Comparison of ENCODE assay signal across 20 cellular contexts in the genomic region with DNA sequence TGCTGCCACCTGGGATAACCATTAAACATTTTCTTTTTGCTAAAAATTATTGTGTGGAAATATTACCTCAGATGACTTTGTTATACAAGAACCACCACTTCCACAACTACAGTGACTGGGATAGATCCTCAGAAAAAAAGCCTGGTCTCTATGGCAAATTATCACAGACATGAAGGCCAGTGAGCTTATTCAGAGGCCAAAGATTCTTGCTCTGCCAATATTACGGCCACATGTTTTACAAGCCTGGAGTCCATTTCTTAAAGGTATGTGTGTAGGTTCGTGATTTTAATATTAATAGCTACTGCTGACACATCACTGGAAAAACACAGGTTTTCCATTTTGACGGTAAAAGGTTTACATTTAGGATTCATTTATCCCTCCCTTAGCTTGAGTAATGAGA.
DNase-seq lines count a peak whose midpoint lies in the region; ATAC-seq and TF ChIP-seq lines count a peak whose summit lies in the region.
"Had no signal": no experiment of that assay in that cellular context is flagged by ENCODE, and none has a peak within 500 bp of the region (broad histone marks: within the 10 kb centered on the region; RNA-seq: fewer than 3 reads in every experiment).

No MANE protein-coding gene starts in this region.

- POLR2A ChIA-PET in activated B cell treated with CpG ODN at 0.5 μM for 24 hours (lab: Charles Lee): interaction anchor here (0.6 to 2.8 kb wide), 12 partner anchors 12 to 184 kb away, joined by 3 to 16 read pairs (median 4); partner anchors contain the start of gene MYO1E

- intact Hi-C loops in activated B cell treated with CpG ODN at 0.5 μM for 24 hours (cut with micrococcal nuclease): loop anchor here (1.0 to 2.0 kb wide), 3 partner anchors 70 to 366 kb away; partner anchors contain the start of gene SLTM

- no peak for DNase-seq in activated T-cell treated with anti-CD3 and anti-CD28 coated beads, Interleukin-2, amount 50 U/mL, for 24 hours
- no peak for DNase-seq in activated T-cell treated with anti-CD3 and anti-CD28 coated beads, Interleukin-2, amount 50 U/mL, for 72 hours
- DNase-seq in activated B cell treated with CpG ODN at 0.5 μM for 24 hours (no peak), immature natural killer cell (no peak), epidermal melanocyte (ENCODE audit: insufficient read length, low spot score) (no peak), endodermal cell (no peak)
- no peak for DNase-seq in activated naive CD4-positive, alpha-beta T cell treated with anti-CD3 and anti-CD28 coated beads, Interleukin-2, amount 10 ng/mL, durations not matched to agents 7 days and 5 days
- DNase-seq: activated CD4-positive, alpha-beta T cell treated with anti-CD3 and anti-CD28 coated beads, Interleukin-2, amount 50 U/mL, for 1 hour; C1 segment of cervical spinal cord; HCEC 1CT; heart left ventricle; left ventricle myocardium inferior; NCI-H1092; NCI-H2029 treated with DMSO at 0.1 percent for 48 hours; NCI-H446 treated with DMSO at 0.1 percent for 48 hours; retina; SHP77; uterus had no signal

- WGBS in endodermal cell (ENCODE audit: insufficient coverage in 1 of 2, insufficient read length in 1 of 2), 2 experiments: 92 to 100% methylated on average over 1 to 3 of the region's 3 CpGs

- H3K9me3 Mint-ChIP-seq in activated T-cell treated with anti-CD3 and anti-CD28 coated beads, Interleukin-2, amount 50 U/mL, for 24 hours: no peaks in the 10 kb centered on the region
- H3K9me3 Mint-ChIP-seq in activated T-cell treated with anti-CD3 and anti-CD28 coated beads, Interleukin-2, amount 50 U/mL, for 72 hours: no peaks in the 10 kb centered on the region
- H3K9me3 Mint-ChIP-seq in activated B cell treated with CpG ODN at 0.5 μM for 24 hours (no peaks in the 10 kb centered on the region), immature natural killer cell (peaks cover 0 to 2% (median 0%) of the 10 kb centered on the region in 6 donors), endodermal cell (no peaks in the 10 kb centered on the region)
- H3K9me3 Mint-ChIP-seq in stimulated activated memory B cell treated with anti-CD40 and anti-IgM and Interleukin-4, amounts not matched to agents 10 μg/mL and 1 μg/mL and 100 μg/mL, for 72 hours: no peaks in the 10 kb centered on the region
- no peaks in the 10 kb centered on the region for H3K9me3 Mint-ChIP-seq in activated naive CD4-positive, alpha-beta T cell treated with anti-CD3 and anti-CD28 coated beads, Interleukin-2, amount 10 ng/mL, durations not matched to agents 7 days and 5 days
- H3K9me3 Mint-ChIP-seq: T-cell had no signal

- peaks cover 50% of the 10 kb centered on the region for H3K4me1 Mint-ChIP-seq in activated T-cell treated with anti-CD3 and anti-CD28 coated beads, Interleukin-2, amount 50 U/mL, for 24 hours (ENCODE audit: low read depth)
- H3K4me1 Mint-ChIP-seq in activated T-cell treated with anti-CD3 and anti-CD28 coated beads, Interleukin-2, amount 50 U/mL, for 72 hours (ENCODE audit: low read depth): peaks cover 50% of the 10 kb centered on the region
- peaks cover 91% of the 10 kb centered on the region for H3K4me1 Mint-ChIP-seq in activated B cell treated with CpG ODN at 0.5 μM for 24 hours
- H3K4me1 Mint-ChIP-seq in immature natural killer cell: peaks cover 54 to 60% of the 10 kb centered on the region in 2 donors
- H3K4me1 Mint-ChIP-seq in stimulated activated memory B cell treated with anti-CD40 and anti-IgM and Interleukin-4, amounts not matched to agents 10 μg/mL and 1 μg/mL and 100 μg/mL, for 72 hours: peaks cover 86% of the 10 kb centered on the region
- H3K4me1 Mint-ChIP-seq in activated naive CD4-positive, alpha-beta T cell treated with anti-CD3 and anti-CD28 coated beads, Interleukin-2, amount 10 ng/mL, durations not matched to agents 7 days and 5 days: peaks cover 51% of the 10 kb centered on the region
- peaks cover 26% of the 10 kb centered on the region for H3K4me1 Mint-ChIP-seq in endodermal cell

- ATAC-seq in activated T-cell treated with anti-CD3 and anti-CD28 coated beads, Interleukin-2, amount 50 U/mL, for 72 hours (replicated peaks in 1 of 2): no peak
- no peak for ATAC-seq in activated B cell treated with CpG ODN at 0.5 μM for 24 hours (ENCODE audit: low read depth)
- no peak for ATAC-seq in stimulated activated memory B cell treated with anti-CD40 and anti-IgM and Interleukin-4, amounts not matched to agents 10 μg/mL and 1 μg/mL and 100 μg/mL, for 72 hours
- ATAC-seq: heart left ventricle had no signal

- no peaks in the 10 kb centered on the region for H3K4me1 ChIP-seq in endodermal cell (ENCODE audit: control insufficient read depth, insufficient read depth, low read length)

- no peak overlapping the region for H3K27ac ChIP-seq in endodermal cell (ENCODE audit: low read depth, low read length)

- no peaks in the 10 kb centered on the region for H3K27me3 Mint-ChIP-seq in activated T-cell treated with anti-CD3 and anti-CD28 coated beads, Interleukin-2, amount 50 U/mL, for 24 hours
- H3K27me3 Mint-ChIP-seq in activated T-cell treated with anti-CD3 and anti-CD28 coated beads, Interleukin-2, amount 50 U/mL, for 72 hours (ENCODE audit: low read depth): peaks cover 25% of the 10 kb centered on the region
- H3K27me3 Mint-ChIP-seq in activated B cell treated with CpG ODN at 0.5 μM for 24 hours (no peaks in the 10 kb centered on the region), immature natural killer cell (ENCODE audit: low read depth in 3 of 3) (peaks cover 2 to 13% (median 3%) of the 10 kb centered on the region in 3 donors), endodermal cell (ENCODE audit: insufficient read depth) (no peaks in the 10 kb centered on the region)
- H3K27me3 Mint-ChIP-seq in stimulated activated memory B cell treated with anti-CD40 and anti-IgM and Interleukin-4, amounts not matched to agents 10 μg/mL and 1 μg/mL and 100 μg/mL, for 72 hours: no peaks in the 10 kb centered on the region
- peaks cover 17% of the 10 kb centered on the region for H3K27me3 Mint-ChIP-seq in activated naive CD4-positive, alpha-beta T cell treated with anti-CD3 and anti-CD28 coated beads, Interleukin-2, amount 10 ng/mL, durations not matched to agents 7 days and 5 days

- H3K4me3 ChIP-seq in endodermal cell (ENCODE audit: low read length): no peak overlapping the region
- H3K4me3 ChIP-seq: heart left ventricle, left ventricle myocardium inferior, uterus had no signal

- H3K36me3 Mint-ChIP-seq in activated T-cell treated with anti-CD3 and anti-CD28 coated beads, Interleukin-2, amount 50 U/mL, for 24 hours (ENCODE audit: low read depth): no peaks in the 10 kb centered on the region
- no peaks in the 10 kb centered on the region for H3K36me3 Mint-ChIP-seq in activated T-cell treated with anti-CD3 and anti-CD28 coated beads, Interleukin-2, amount 50 U/mL, for 72 hours (ENCODE audit: insufficient read depth in 2 of 2)
- peaks cover 3% of the 10 kb centered on the region for H3K36me3 Mint-ChIP-seq in activated B cell treated with CpG ODN at 0.5 μM for 24 hours (ENCODE audit: low read depth)
- H3K36me3 Mint-ChIP-seq in immature natural killer cell: no peaks in the 10 kb centered on the region
- peaks cover 15% of the 10 kb centered on the region for H3K36me3 Mint-ChIP-seq in stimulated activated memory B cell treated with anti-CD40 and anti-IgM and Interleukin-4, amounts not matched to agents 10 μg/mL and 1 μg/mL and 100 μg/mL, for 72 hours
- peaks cover 14% of the 10 kb centered on the region for H3K36me3 Mint-ChIP-seq in activated naive CD4-positive, alpha-beta T cell treated with anti-CD3 and anti-CD28 coated beads, Interleukin-2, amount 10 ng/mL, durations not matched to agents 7 days and 5 days
- H3K36me3 Mint-ChIP-seq in endodermal cell (ENCODE audit: low read depth): peaks cover 3% of the 10 kb centered on the region
- H3K36me3 Mint-ChIP-seq: T-cell had no signal

- no peaks in the 10 kb centered on the region for H3K27me3 ChIP-seq in endodermal cell (ENCODE audit: control insufficient read depth, insufficient read depth, low read length, poor library complexity, severe bottlenecking)
- H3K27me3 ChIP-seq: heart left ventricle, uterus had no signal

- no peaks in the 10 kb centered on the region for H3K9me3 ChIP-seq in endodermal cell (ENCODE audit: control insufficient read depth, low read length)
- H3K9me3 ChIP-seq: heart left ventricle, left ventricle myocardium inferior, uterus had no signal

- no peak overlapping the region for H3K9ac ChIP-seq in endodermal cell (ENCODE audit: extremely low read depth, low read length, poor library complexity, severe bottlenecking)

- peak overlapping the region; percentile 19 for H3K27ac Mint-ChIP-seq in activated T-cell treated with anti-CD3 and anti-CD28 coated beads, Interleukin-2, amount 50 U/mL, for 24 hours
- H3K27ac Mint-ChIP-seq in activated T-cell treated with anti-CD3 and anti-CD28 coated beads, Interleukin-2, amount 50 U/mL, for 72 hours: no peak overlapping the region
- H3K27ac Mint-ChIP-seq in activated B cell treated with CpG ODN at 0.5 μM for 24 hours: peak overlapping the region; percentile 94
- peak overlapping the region in 5 of 6 donors; percentile 68 to 99 (median 91) for H3K27ac Mint-ChIP-seq in immature natural killer cell
- peak overlapping the region; percentile 74 for H3K27ac Mint-ChIP-seq in stimulated activated memory B cell treated with anti-CD40 and anti-IgM and Interleukin-4, amounts not matched to agents 10 μg/mL and 1 μg/mL and 100 μg/mL, for 72 hours
- H3K27ac Mint-ChIP-seq in activated naive CD4-positive, alpha-beta T cell treated with anti-CD3 and anti-CD28 coated beads, Interleukin-2, amount 10 ng/mL, durations not matched to agents 7 days and 5 days: no peak overlapping the region
- no peak overlapping the region for H3K27ac Mint-ChIP-seq in endodermal cell

- TF ChIP-seq CTCF in activated B cell treated with CpG ODN at 0.5 μM for 24 hours (IDR thresholded peaks at IDR 0.05) (no peak), endodermal cell (conservative IDR thresholded peaks at IDR 0.05) (no peak)

- CTCF ChIA-PET in activated B cell treated with CpG ODN at 0.5 μM for 24 hours (lab: Charles Lee): interaction anchor here (1.0 to 2.5 kb wide), 5 partner anchors 26 to 230 kb away, joined by 3 to 8 read pairs (median 4); no protein-coding TSS in a partner anchor
- CTCF ChIA-PET in activated naive CD4-positive, alpha-beta T cell treated with anti-CD3 and anti-CD28 coated beads, Interleukin-2, amount 10 ng/mL, durations not matched to agents 7 days and 5 days (lab: Charles Lee): no interaction called here

- no peak overlapping the region for H3K4me3 Mint-ChIP-seq in activated T-cell treated with anti-CD3 and anti-CD28 coated beads, Interleukin-2, amount 50 U/mL, for 24 hours
- H3K4me3 Mint-ChIP-seq in activated T-cell treated with anti-CD3 and anti-CD28 coated beads, Interleukin-2, amount 50 U/mL, for 72 hours: peak overlapping the region in 1 of 2 donors; percentile 63
- no peak overlapping the region for H3K4me3 Mint-ChIP-seq in activated B cell treated with CpG ODN at 0.5 μM for 24 hours
- H3K4me3 Mint-ChIP-seq in immature natural killer cell: no peak overlapping the region
- no peak overlapping the region for H3K4me3 Mint-ChIP-seq in stimulated activated memory B cell treated with anti-CD40 and anti-IgM and Interleukin-4, amounts not matched to agents 10 μg/mL and 1 μg/mL and 100 μg/mL, for 72 hours
- H3K4me3 Mint-ChIP-seq in activated naive CD4-positive, alpha-beta T cell treated with anti-CD3 and anti-CD28 coated beads, Interleukin-2, amount 10 ng/mL, durations not matched to agents 7 days and 5 days: no peak overlapping the region
- no peak overlapping the region for H3K4me3 Mint-ChIP-seq in endodermal cell

- H3K36me3 ChIP-seq in endodermal cell (ENCODE audit: control insufficient read depth, insufficient read depth, low read length): no peaks in the 10 kb centered on the region
- H3K36me3 ChIP-seq: heart left ventricle, left ventricle myocardium inferior, uterus had no signal

Comparison
In these comparisons a context has a peak if more than half of its experiments do, and no peak if none do; other contexts are left out.
1. H3K27ac Mint-ChIP-seq: peak in activated T-cell treated with anti-CD3 and anti-CD28 coated beads, Interleukin-2, amount 50 U/mL, for 24 hours (single experiment), activated B cell treated with CpG ODN at 0.5 μM for 24 hours (single experiment), immature natural killer cell (5 of 6) and stimulated activated memory B cell treated with anti-CD40 and anti-IgM and Interleukin-4, amounts not matched to agents 10 μg/mL and 1 μg/mL and 100 μg/mL, for 72 hours (single experiment); none in activated T-cell treated with anti-CD3 and anti-CD28 coated beads, Interleukin-2, amount 50 U/mL, for 72 hours (single experiment), activated naive CD4-positive, alpha-beta T cell treated with anti-CD3 and anti-CD28 coated beads, Interleukin-2, amount 10 ng/mL, durations not matched to agents 7 days and 5 days (single experiment) and endodermal cell (single experiment).